21 cellular contexts compared by ENCODE assay signal in genomic region chr9:80351612-80352011, GRCh38.
DNase-seq lines count a peak whose midpoint lies in the region; ATAC-seq, FAIRE-seq and TF ChIP-seq lines count a peak whose summit lies in the region.
"Had no signal": no experiment of that assay in that cellular context is flagged by ENCODE, and none has a peak within 500 bp of the region (broad histone marks: within the 10 kb centered on the region; RNA-seq: fewer than 3 reads in every experiment).

No MANE protein-coding gene starts in this region.

- CTCF ChIA-PET in HepG2 (lab: Yijun Ruan, JAX; ENCODE audit: low intra/inter-chr PET ratio, low total read pairs), result no interaction called here

- H3K36me3 ChIP-seq in liver (ENCODE audit: control insufficient read depth in 4 of 4, insufficient read depth in 3 of 4, low read depth in 1 of 4, low read length in 3 of 4) (no peaks in the 10 kb centered on the region), HepG2 (replicated peaks in 1 of 2; ENCODE audit: control insufficient read depth in 1 of 2, insufficient read depth in 2 of 2, low read length in 2 of 2) (no peaks in the 10 kb centered on the region), hepatocyte (replicated peaks; ENCODE audit: insufficient read depth, low read depth) (no peaks in the 10 kb centered on the region), right lobe of liver (no peaks in the 10 kb centered on the region)
- H3K36me3 ChIP-seq: BLaER1 treated with 17β-estradiol and CSF1 and Interleukin-3, amounts not matched to agents 10 nM and 100 nM had no signal

- intact Hi-C loops in HepG2 (cut with micrococcal nuclease; ENCODE audit: unreplicated experiment) (no loop called here), right lobe of liver (cut with DNase I) (no loop called here)

- H3K27ac ChIP-seq in liver (ENCODE audit: low read depth in 1 of 2, low read length in 2 of 2) (no peak overlapping the region), HepG2 (ENCODE audit: extremely low read length, insufficient read depth, low read length) (no peak overlapping the region), hepatocyte (peak overlapping the region; percentile 26), right lobe of liver (no peak overlapping the region)
- H3K27ac ChIP-seq: 22Rv1; A549; BLaER1 treated with 17β-estradiol and CSF1 and Interleukin-3, amounts not matched to agents 10 nM and 100 nM; C4-2B had no signal

- H2AFZ ChIP-seq in HepG2 (ENCODE audit: low read length) (no peak overlapping the region), hepatocyte (no peak overlapping the region)

- TF ChIP-seq RAD21 in liver (IDR thresholded peaks at IDR 0.05) (peak in 1 of 2 donors; percentile 5), HepG2 (CRISPR knock-in tag; IDR thresholded peaks at IDR 0.05) (no peak)

- BruUV-seq in HepG2 (replicated peaks; lab: Mats Ljungman, UMichigan), result no TSS peak

- H3K4me1 ChIP-seq in liver (ENCODE audit: control insufficient read depth in 4 of 4, insufficient read depth in 4 of 4, low read length in 3 of 4), result no peaks in the 10 kb centered on the region
- H3K4me1 ChIP-seq in HepG2 (ENCODE audit: insufficient read depth, low read length), result no peaks in the 10 kb centered on the region
- no peaks in the 10 kb centered on the region for H3K4me1 ChIP-seq in hepatocyte (ENCODE audit: insufficient read depth)
- no peaks in the 10 kb centered on the region for H3K4me1 ChIP-seq in right lobe of liver
- H3K4me1 ChIP-seq: A549; BLaER1 treated with 17β-estradiol and CSF1 and Interleukin-3, amounts not matched to agents 10 nM and 100 nM; Caco-2 had no signal

- ATAC-seq in HepG2, result no peak
- ATAC-seq in right lobe of liver, result peak; percentile 45 to 61 (median 55)
- ATAC-seq: A549; CD8-positive, alpha-beta T cell had no signal

- TF ChIP-seq POLR2A in HepG2 (IDR thresholded peaks at IDR 0.05; ENCODE audit: insufficient read depth in 1 of 2, low read depth in 2 of 2, low read length in 2 of 2) (no peak), right lobe of liver (IDR thresholded peaks at IDR 0.05) (no peak)

- H3K9ac ChIP-seq in liver (ENCODE audit: low read depth in 1 of 2, low read length in 2 of 2), result no peak overlapping the region
- H3K9ac ChIP-seq in HepG2 (ENCODE audit: insufficient read depth, low read depth, low read length), result no peak overlapping the region
- H3K9ac ChIP-seq: BLaER1 treated with 17β-estradiol and CSF1 and Interleukin-3, amounts not matched to agents 10 nM and 100 nM had no signal

- H4K20me1 ChIP-seq in HepG2 (ENCODE audit: insufficient read depth, low read length) (no peaks in the 10 kb centered on the region), hepatocyte (ENCODE audit: insufficient read depth, poor library complexity, severe bottlenecking) (no peaks in the 10 kb centered on the region)
- H4K20me1 ChIP-seq: BLaER1 treated with 17β-estradiol and CSF1 and Interleukin-3, amounts not matched to agents 10 nM and 100 nM had no signal

- H3K9me2 ChIP-seq in hepatocyte (replicated peaks; ENCODE audit: insufficient read depth), result no peaks in the 10 kb centered on the region

- TF ChIP-seq CTCF in liver (IDR thresholded peaks at IDR 0.05; ENCODE audit: low read depth, low read length, missing input control), result no peak
- TF ChIP-seq CTCF in HepG2 (CRISPR knock-in tag; IDR thresholded peaks at IDR 0.05), result no peak
- TF ChIP-seq CTCF in hepatocyte (IDR thresholded peaks at IDR 0.05; ENCODE audit: poor library complexity), result no peak
- no peak for TF ChIP-seq CTCF in right lobe of liver (IDR thresholded peaks at IDR 0.05)

- no peaks in the 10 kb centered on the region for H3K79me2 ChIP-seq in HepG2 (ENCODE audit: insufficient read depth, low read length)
- no peaks in the 10 kb centered on the region for H3K79me2 ChIP-seq in hepatocyte

- 36% methylated on average over 1 of the region's 1 CpG for WGBS in liver
- WGBS in HepG2 (ENCODE audit: low lambda C conversion rate), result 0% methylated on average over 1 of the region's 1 CpG
- WGBS in hepatocyte (ENCODE audit: low lambda C conversion rate, missing lambda C conversion rate), result 27% methylated on average over 1 of the region's 1 CpG
- 22% methylated on average over 1 of the region's 1 CpG for WGBS in right lobe of liver (ENCODE audit: insufficient coverage, low coverage, low lambda C conversion rate, missing lambda C conversion rate)

- no peaks in the 10 kb centered on the region for H3K27me3 ChIP-seq in liver (ENCODE audit: control insufficient read depth in 4 of 4, insufficient read depth in 4 of 4, low read length in 3 of 4)
- no peaks in the 10 kb centered on the region for H3K27me3 ChIP-seq in HepG2 (ENCODE audit: control insufficient read depth in 1 of 2, insufficient read depth in 2 of 2, low read length in 2 of 2)
- no peaks in the 10 kb centered on the region for H3K27me3 ChIP-seq in hepatocyte
- no peaks in the 10 kb centered on the region for H3K27me3 ChIP-seq in right lobe of liver
- H3K27me3 ChIP-seq: BLaER1 treated with 17β-estradiol and CSF1 and Interleukin-3, amounts not matched to agents 10 nM and 100 nM had no signal

- H3K9me3 ChIP-seq in liver (ENCODE audit: control insufficient read depth in 4 of 4, low read length in 3 of 4) (no peaks in the 10 kb centered on the region), HepG2 (ENCODE audit: low read length) (peaks cover 36% of the 10 kb centered on the region), hepatocyte (ENCODE audit: low read depth) (no peaks in the 10 kb centered on the region), right lobe of liver (no peaks in the 10 kb centered on the region)
- H3K9me3 ChIP-seq: A549; BLaER1 treated with 17β-estradiol and CSF1 and Interleukin-3, amounts not matched to agents 10 nM and 100 nM; Caco-2 had no signal

- TF ChIP-seq EP300 in HepG2 (IDR thresholded peaks at IDR 0.05; ENCODE audit: low read depth in 2 of 2, low read length in 2 of 2) (no peak), HepG2 (CRISPR knock-in tag; IDR thresholded peaks at IDR 0.05; ENCODE audit: borderline replicate concordance) (no peak)

- no peak overlapping the region for H3K4me3 ChIP-seq in liver (ENCODE audit: low read depth in 1 of 3, low read length in 3 of 3)
- no peak overlapping the region for H3K4me3 ChIP-seq in HepG2 (replicated peaks in 1 of 3; ENCODE audit: insufficient read depth in 1 of 3, low read depth in 2 of 3, low read length in 3 of 3)
- no peak overlapping the region for H3K4me3 ChIP-seq in hepatocyte
- H3K4me3 ChIP-seq in right lobe of liver, result no peak overlapping the region
- H3K4me3 ChIP-seq: A549; BLaER1 treated with 17β-estradiol and CSF1 and Interleukin-3, amounts not matched to agents 10 nM and 100 nM had no signal

- FAIRE-seq in HepG2 (lab: Jason Lieb, UNC), result no peak
- FAIRE-seq: A549, D721Med, G401.6, GM12891, GM19239 had no signal

- DNase-seq in HepG2 (ENCODE audit: low spot score), result no peak
- no peak for DNase-seq in hepatocyte (ENCODE audit: low spot score)
- DNase-seq in right lobe of liver, result no peak
- no peak for DNase-seq in MV-4-11 (lab: John Stamatoyannopoulos, UW)
- DNase-seq in NCI-H2227 treated with DMSO at 0.1 percent for 48 hours (lab: John Stamatoyannopoulos, UW), result no peak
- DNase-seq: AML-193; Caco-2; Calu3; CD4-positive, alpha-beta T cell; CD8-positive, alpha-beta T cell; DMS79 treated with DMSO at 0.1 percent for 48 hours; GF-D8 had no signal

- H3K4me2 ChIP-seq in HepG2 (ENCODE audit: low read depth, low read length) (no peak overlapping the region), hepatocyte (no peak overlapping the region)
- H3K4me2 ChIP-seq: A549; BLaER1 treated with 17β-estradiol and CSF1 and Interleukin-3, amounts not matched to agents 10 nM and 100 nM had no signal

- POLR2A ChIA-PET in HepG2 (lab: Yijun Ruan, JAX), result no interaction called here

- in situ Hi-C loops in HepG2 (cut with HindIII; ENCODE audit: extremely low pct_ligation_motif_present, low pct_unique_long_range_greater_than_20kb), result no loop called here

TF ChIP-seq in liver, 16 proteins besides CTCF, POLR2A, EP300 and RAD21 (continues in another document):
- TF ChIP-seq EGR1 (IDR thresholded peaks at IDR 0.05; ENCODE audit: low read depth in 2 of 2) (no peak), HNF4A (conservative IDR thresholded peaks at IDR 0.05) (peak; percentile 30 to 52), NR2F2 (IDR thresholded peaks at IDR 0.05) (no peak), SP1 (IDR thresholded peaks at IDR 0.05) (no peak), ATF3 (IDR thresholded peaks at IDR 0.05) (no peak), YY1 (IDR thresholded peaks at IDR 0.05) (no peak), HNF4G (IDR thresholded peaks at IDR 0.05) (no peak), RXRA (IDR thresholded peaks at IDR 0.05) (peak in 1 of 2 donors; percentile 33)

TF ChIP-seq in HepG2, 621 proteins besides CTCF, POLR2A, EP300 and RAD21:
- TF ChIP-seq ZSCAN25 (CRISPR knock-in tag; IDR thresholded peaks at IDR 0.05) (no peak), ZNF329 (CRISPR knock-in tag; IDR thresholded peaks at IDR 0.05; ENCODE audit: low read depth) (no peak), THAP9 (CRISPR knock-in tag; IDR thresholded peaks at IDR 0.05; ENCODE audit: borderline replicate concordance) (no peak), MTF2 (CRISPR knock-in tag; IDR thresholded peaks at IDR 0.05; ENCODE audit: borderline replicate concordance) (no peak), HOXA5 (CRISPR knock-in tag; IDR thresholded peaks at IDR 0.05) (no peak), ZKSCAN8 (CRISPR knock-in tag; IDR thresholded peaks at IDR 0.05; ENCODE audit: borderline replicate concordance) (no peak), TP53 (CRISPR knock-in tag; conservative IDR thresholded peaks at IDR 0.05) (no peak)
